Comparison of ENCODE assay signal across 8 cellular contexts in genomic region chr2:27370026-27370815, GRCh38. TPM values are rescaled to one million over a fixed set of nuclear protein-coding genes. Genes with fewer than 3 reads are reported as not detected.
DNase-seq lines count a peak whose midpoint lies in the region; ATAC-seq and TF ChIP-seq lines count a peak whose summit lies in the region.

EIF2B4 (minus strand) TSS chr2:27370338; CDS start chr2:27370314, 24 bp downstream.
SNX17 (plus strand) TSS chr2:27370616; CDS start chr2:27370744, 128 bp downstream.

- H3K4me3 Mint-ChIP-seq in activated naive CD8-positive, alpha-beta T cell treated with anti-CD3 and anti-CD28 coated beads, Interleukin-2, amount 10 ng/mL, durations not matched to agents 7 days and 5 days = peak within 1 kb of the TSS; percentile 100
- peak within 1 kb of the TSS; percentile 98 for H3K4me3 Mint-ChIP-seq in glutamatergic neuron (ENCODE audit: unreplicated experiment)
- H3K4me3 Mint-ChIP-seq in osteocyte (ENCODE audit: unreplicated experiment) = peak within 1 kb of the TSS; percentile 98

- DNase-seq in NCI-H128 (lab: John Stamatoyannopoulos, UW; ENCODE audit: unreplicated experiment) (peak; percentile 98), glutamatergic neuron (peak; percentile 99), osteocyte (ENCODE audit: extremely low spot score, unreplicated experiment) (peak; percentile 100)
- DNase-seq in activated naive CD8-positive, alpha-beta T cell treated with anti-CD3 and anti-CD28 coated beads, Interleukin-2, amount 10 ng/mL, durations not matched to agents 7 days and 5 days = peak; percentile 98

- H2AFZ ChIP-seq in SU-DHL-6 (ENCODE audit: low read depth, low read length, severe bottlenecking) = peak within 1 kb of the TSS; percentile 43

- ATAC-seq in HG02759 (IDR thresholded peaks at IDR 0.05; ENCODE audit: unreplicated experiment) = peak; percentile 94
- peak; percentile 93 for ATAC-seq in activated naive CD8-positive, alpha-beta T cell treated with anti-CD3 and anti-CD28 coated beads, Interleukin-2, amount 10 ng/mL, durations not matched to agents 7 days and 5 days (ENCODE audit: low read depth)

- H3K36me3 ChIP-seq in SU-DHL-6 (ENCODE audit: low read length) = peaks cover 3% of the 10 kb centered on the region; the same call in 1 of the 2 replicates
- H3K36me3 ChIP-seq in thymus (ENCODE audit: control insufficient read depth, insufficient read depth) = peaks cover 50% of the 10 kb centered on the region

- under 1% methylated on average over 85 of the region's 85 CpGs for WGBS in thymus

- peak within 1 kb of the TSS; percentile 81 for H3K9ac ChIP-seq in SU-DHL-6 (ENCODE audit: low read length)

- peaks cover 35% of the 10 kb centered on the region for H3K36me3 Mint-ChIP-seq in activated naive CD8-positive, alpha-beta T cell treated with anti-CD3 and anti-CD28 coated beads, Interleukin-2, amount 10 ng/mL, durations not matched to agents 7 days and 5 days
- H3K36me3 Mint-ChIP-seq in glutamatergic neuron (ENCODE audit: unreplicated experiment) (peaks cover 6% of the 10 kb centered on the region), osteocyte (ENCODE audit: unreplicated experiment) (peaks cover 30% of the 10 kb centered on the region)

- H4K20me1 ChIP-seq in SU-DHL-6 (ENCODE audit: low read depth, low read length) = no peaks in the 10 kb centered on the region

- H3K9me3 ChIP-seq in SU-DHL-6 (ENCODE audit: insufficient read depth, low read length) = no peaks in the 10 kb centered on the region
- H3K9me3 ChIP-seq in thymus (ENCODE audit: control insufficient read depth) = no peaks in the 10 kb centered on the region

- no peaks in the 10 kb centered on the region for H3K27me3 Mint-ChIP-seq in activated naive CD8-positive, alpha-beta T cell treated with anti-CD3 and anti-CD28 coated beads, Interleukin-2, amount 10 ng/mL, durations not matched to agents 7 days and 5 days
- H3K27me3 Mint-ChIP-seq in glutamatergic neuron (ENCODE audit: unreplicated experiment) = peaks cover 8% of the 10 kb centered on the region
- no peaks in the 10 kb centered on the region for H3K27me3 Mint-ChIP-seq in osteocyte (ENCODE audit: unreplicated experiment)

- H3K27me3 ChIP-seq in SU-DHL-6 (ENCODE audit: low read length) (no peaks in the 10 kb centered on the region), thymus (ENCODE audit: control insufficient read depth, insufficient read depth) (no peaks in the 10 kb centered on the region)

- H3K4me1 ChIP-seq in thymus (ENCODE audit: control insufficient read depth, insufficient read depth, low read length) = peaks cover 11% of the 10 kb centered on the region

- H3K27ac ChIP-seq in SU-DHL-6 (ENCODE audit: low read depth, low read length) (peak within 1 kb of the TSS; percentile 61), thymus (ENCODE audit: low read depth) (peak within 1 kb of the TSS; percentile 88)

- peaks cover 27% of the 10 kb centered on the region; the same call in 1 of the 2 replicates for H3K79me2 ChIP-seq in SU-DHL-6 (ENCODE audit: insufficient read depth, low read length)

- H3K9me3 Mint-ChIP-seq in activated naive CD8-positive, alpha-beta T cell treated with anti-CD3 and anti-CD28 coated beads, Interleukin-2, amount 10 ng/mL, durations not matched to agents 7 days and 5 days = no peaks in the 10 kb centered on the region
- H3K9me3 Mint-ChIP-seq in glutamatergic neuron (ENCODE audit: unreplicated experiment) (peaks cover 20% of the 10 kb centered on the region), osteocyte (ENCODE audit: unreplicated experiment) (no peaks in the 10 kb centered on the region)

- peak within 1 kb of the TSS; percentile 98 for H3K27ac Mint-ChIP-seq in activated naive CD8-positive, alpha-beta T cell treated with anti-CD3 and anti-CD28 coated beads, Interleukin-2, amount 10 ng/mL, durations not matched to agents 7 days and 5 days
- H3K27ac Mint-ChIP-seq in glutamatergic neuron (ENCODE audit: unreplicated experiment) (peak within 1 kb of the TSS; percentile 91), osteocyte (ENCODE audit: unreplicated experiment) (peak within 1 kb of the TSS; percentile 96)

- peaks cover 12% of the 10 kb centered on the region; the same call in 1 of the 2 replicates for H3F3A ChIP-seq in SU-DHL-6 (ENCODE audit: insufficient read depth)

- H3K4me2 ChIP-seq in SU-DHL-6 (ENCODE audit: low read depth, low read length, poor library complexity, severe bottlenecking) = peak within 1 kb of the TSS; percentile 81

- TF ChIP-seq CTCF in GM12873 (IDR thresholded peaks at IDR 0.05; ENCODE audit: insufficient read depth, low read depth, low read length, missing control alignments) = peak; percentile 74
- TF ChIP-seq CTCF in SU-DHL-6 (IDR thresholded peaks at IDR 0.05; ENCODE audit: insufficient read depth, low read length, poor library complexity, severe bottlenecking) = peak; percentile 70
- TF ChIP-seq CTCF in glutamatergic neuron (IDR thresholded peaks at IDR 0.05; ENCODE audit: partially characterized antibody, unreplicated experiment) = peak; percentile 32
- peak; percentile 89 for TF ChIP-seq CTCF in osteocyte (IDR thresholded peaks at IDR 0.05)

- H3K4me3 ChIP-seq in SU-DHL-6 (ENCODE audit: insufficient read depth, low read length, poor library complexity, severe bottlenecking) = peak within 1 kb of the TSS; percentile 78
- H3K4me3 ChIP-seq in thymus (ENCODE audit: low read length) = peak within 1 kb of the TSS; percentile 90

- H3K9me2 ChIP-seq in SU-DHL-6 (replicated peaks; ENCODE audit: insufficient read depth, low read length) = no peaks in the 10 kb centered on the region

- POLR2A ChIA-PET in activated naive CD8-positive, alpha-beta T cell treated with anti-CD3 and anti-CD28 coated beads, Interleukin-2, amount 10 ng/mL, durations not matched to agents 7 days and 5 days (lab: Charles Lee) = interaction anchor here (1.1 to 5.4 kb wide), 9 partner anchors 10 to 294 kb away, joined by 4 to 55 read pairs (median 15); partner anchors contain the start of genes ATRAID, GTF3C2, MPV17 and NRBP1

- H3K4me1 Mint-ChIP-seq in activated naive CD8-positive, alpha-beta T cell treated with anti-CD3 and anti-CD28 coated beads, Interleukin-2, amount 10 ng/mL, durations not matched to agents 7 days and 5 days = peaks cover 35% of the 10 kb centered on the region
- H3K4me1 Mint-ChIP-seq in glutamatergic neuron (ENCODE audit: low read depth, unreplicated experiment) (peaks cover 15% of the 10 kb centered on the region), osteocyte (ENCODE audit: unreplicated experiment) (peaks cover 26% of the 10 kb centered on the region)

RNA-seq across cellular contexts. Expression of gene EIF2B4, which starts in this region (rescaled TPM):
- 10 to 100 TPM; 38.3 to 39.2 TPM for total RNA-seq in activated naive CD8-positive, alpha-beta T cell treated with anti-CD3 and anti-CD28 coated beads, Interleukin-2, amount 10 ng/mL, durations not matched to agents 7 days and 5 days
- total RNA-seq in glutamatergic neuron (ENCODE audit: unreplicated experiment) (53.6 TPM), osteocyte (50.0 and 50.4 TPM in 2 replicates)
- polyA plus RNA-seq in thymus = 56.0 TPM

RNA-seq across cellular contexts. Expression of gene SNX17, which starts in this region (rescaled TPM):
- 100 to 1,000 TPM; 113 to 116 TPM for total RNA-seq in activated naive CD8-positive, alpha-beta T cell treated with anti-CD3 and anti-CD28 coated beads, Interleukin-2, amount 10 ng/mL, durations not matched to agents 7 days and 5 days
- total RNA-seq in glutamatergic neuron (ENCODE audit: unreplicated experiment) (72.5 TPM), osteocyte (124 and 134 TPM in 2 replicates)
- 77.8 TPM for polyA plus RNA-seq in thymus

Comparison
In these comparisons a context has a peak if more than half of its experiments do, and no peak if none do; other contexts are left out.
1. Peak in every context shown above with its lines: DNase-seq, ATAC-seq, H3K4me3 ChIP-seq and H3K27ac ChIP-seq.
2. CTCF ChIP-seq: peak in every context shown above with its lines; median percentile 89 in osteocyte; 74 in GM12873; 70 in SU-DHL-6; 32 in glutamatergic neuron.